23 cellular contexts compared by ENCODE assay signal in the genomic region with DNA sequence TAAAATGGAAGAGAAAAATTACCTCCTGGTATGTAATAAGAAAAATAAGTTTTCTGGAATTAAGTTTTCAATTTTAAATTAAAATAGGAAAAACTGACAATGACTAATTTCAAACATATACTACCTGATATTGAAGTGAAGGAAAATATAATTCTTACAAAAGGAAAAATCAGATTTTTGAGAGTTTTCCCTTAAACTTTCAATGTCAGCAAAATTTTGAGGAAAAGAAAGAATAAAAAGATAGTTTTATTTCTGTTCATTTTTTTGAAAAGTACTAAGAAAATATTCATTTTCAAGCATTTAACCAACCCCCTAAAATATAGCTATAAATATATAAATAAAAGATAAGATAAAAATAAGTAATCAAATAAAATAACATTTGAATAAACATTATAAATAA.
"Had no signal": no experiment of that assay in that cellular context is flagged by ENCODE, and none has a peak within 500 bp of the region (broad histone marks: within the 10 kb centered on the region; RNA-seq: fewer than 3 reads in every experiment).

No MANE protein-coding gene starts in this region.

- ATAC-seq: esophagus mucosa; gastroesophageal sphincter; heart right ventricle; left ventricle myocardium superior; natural killer cell; sciatic nerve; stimulated activated effector memory CD8-positive, alpha-beta T cell treated with anti-CD3 and anti-CD28 coated beads, Interleukin-12 subunit alpha, Interleukin-12 subunit beta, amount 100 ng/mL, for 72 hours had no signal

- H3K4me1 ChIP-seq: gastroesophageal sphincter, heart right ventricle, parathyroid adenoma, stomach, thyroid gland, vagina had no signal

- H3K27ac ChIP-seq: dorsolateral prefrontal cortex, epithelial cell of prostate, gastroesophageal sphincter, heart right ventricle, neutrophil, parathyroid adenoma, stomach, thyroid gland, vagina had no signal

- H3K9me3 ChIP-seq: gastroesophageal sphincter, heart right ventricle, neutrophil, stomach, thyroid gland, vagina had no signal

- H3K4me3 ChIP-seq: dorsolateral prefrontal cortex, gastroesophageal sphincter, heart right ventricle, lung, stomach, thyroid gland, vagina had no signal

- H3K27me3 ChIP-seq: dorsolateral prefrontal cortex, gastroesophageal sphincter, heart right ventricle, neutrophil, stomach, thyroid gland, vagina had no signal

- H3K36me3 ChIP-seq: gastroesophageal sphincter, heart right ventricle, neutrophil, stomach, thyroid gland, vagina had no signal

- DNase-seq: dorsolateral prefrontal cortex; effector CD4-positive, alpha-beta T cell; foreskin fibroblast; heart right ventricle; hippocampal formation; islet precursor cell; left ventricle myocardium superior; natural killer cell; stimulated activated CD4-positive, alpha-beta T cell treated with anti-CD3 and anti-CD28 coated beads, Interleukin-2, amount 100 ng/mL, for 24 hours; stimulated activated CD4-positive, alpha-beta T cell treated with anti-CD3 and anti-CD28 coated beads, Interleukin-4, amount 100 ng/mL, for 24 hours; stimulated activated naive CD4-positive, alpha-beta T cell treated with Interleukin-2 at 50 U/mL for 16 hours; stomach; thyroid gland; trophoblast cell had no signal
